ENCODE assay signal across 1 cellular context in the genomic region with DNA sequence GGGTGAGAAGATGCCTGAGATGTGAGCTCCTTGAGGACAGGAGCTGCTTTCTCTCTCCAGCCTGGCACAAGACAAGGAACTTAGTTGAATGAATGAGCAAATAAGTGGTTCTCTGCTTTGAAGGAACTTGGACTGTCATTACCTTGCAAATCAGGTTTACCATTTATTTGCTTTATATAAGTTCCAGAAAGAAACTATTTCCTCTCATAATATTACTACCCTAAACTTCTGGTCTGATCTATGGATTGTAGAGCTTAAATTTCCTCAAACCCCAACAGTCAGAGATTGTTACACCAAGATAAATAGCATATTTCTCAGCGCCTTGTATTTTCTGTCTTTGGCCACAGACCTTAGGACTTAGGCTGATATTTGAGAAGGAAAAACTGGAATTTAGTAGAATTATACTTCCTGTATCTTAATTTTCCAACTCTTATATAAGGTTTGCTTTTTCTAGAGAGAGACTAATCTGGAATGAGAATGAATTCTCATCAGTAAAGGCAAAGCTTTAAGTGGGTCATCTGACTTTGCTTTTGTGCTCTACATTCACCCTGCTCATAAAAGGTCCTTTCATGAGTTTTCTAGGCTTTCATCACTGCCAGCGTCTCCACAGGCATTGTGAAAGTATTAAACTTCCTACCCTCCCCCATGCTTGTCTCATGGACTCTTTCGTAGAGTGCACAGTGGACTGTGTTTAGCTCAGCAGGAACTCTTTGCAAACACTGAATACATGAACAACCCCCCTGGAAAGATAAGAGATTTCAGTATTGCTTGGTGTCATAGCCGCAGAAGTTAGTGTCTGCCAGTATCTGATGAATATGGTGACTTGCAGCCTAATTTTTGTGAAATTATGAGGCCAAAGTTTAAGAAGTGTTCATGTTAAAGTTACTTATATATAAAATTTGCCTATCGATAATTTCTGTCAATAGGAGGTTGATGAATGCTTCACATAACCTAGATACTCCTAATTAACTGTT.
TF ChIP-seq lines count a peak whose summit lies in the region.

No MANE protein-coding gene starts in this region.

TF ChIP-seq in HEK293, 187 proteins besides CTCF, POLR2A, EP300 and RAD21 (continued from another document and continues in another):
- TF ChIP-seq, protein P1, sequence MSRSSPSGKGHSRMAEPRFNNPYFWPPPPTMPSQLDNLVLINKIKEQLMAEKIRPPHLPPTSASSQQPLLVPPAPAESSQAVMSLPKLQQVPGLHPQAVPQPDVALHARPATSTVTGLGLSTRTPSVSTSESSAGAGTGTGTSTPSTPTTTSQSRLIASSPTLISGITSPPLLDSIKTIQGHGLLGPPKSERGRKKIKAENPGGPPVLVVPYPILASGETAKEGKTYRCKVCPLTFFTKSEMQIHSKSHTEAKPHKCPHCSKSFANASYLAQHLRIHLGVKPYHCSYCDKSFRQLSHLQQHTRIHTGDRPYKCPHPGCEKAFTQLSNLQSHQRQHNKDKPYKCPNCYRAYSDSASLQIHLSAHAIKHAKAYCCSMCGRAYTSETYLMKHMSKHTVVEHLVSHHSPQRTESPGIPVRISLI (tag by site-specific recombination; IDR thresholded peaks at IDR 0.05): no peak
- no peak for TF ChIP-seq BCL11B (tag by site-specific recombination; IDR thresholded peaks at IDR 0.05; ENCODE audit: low read depth)
- TF ChIP-seq SALL2 (tag by site-specific recombination; IDR thresholded peaks at IDR 0.05; ENCODE audit: borderline replicate concordance): no peak
- TF ChIP-seq ZNF585B (tag by site-specific recombination; IDR thresholded peaks at IDR 0.05): no peak
- no peak for TF ChIP-seq ZNF549 (tag by site-specific recombination; IDR thresholded peaks at IDR 0.05)
- no peak for TF ChIP-seq ZNF239 (tag by site-specific recombination; IDR thresholded peaks at IDR 0.05)
- no peak for TF ChIP-seq ZNF548 (tag by site-specific recombination; IDR thresholded peaks at IDR 0.05)
- no peak for TF ChIP-seq ZNF76 (tag by site-specific recombination; IDR thresholded peaks at IDR 0.05; ENCODE audit: borderline replicate concordance, low read depth)
- no peak for TF ChIP-seq ZNF792 (tag by site-specific recombination; IDR thresholded peaks at IDR 0.05)
- TF ChIP-seq ZNF24 (tag by site-specific recombination; IDR thresholded peaks at IDR 0.05): 0 out of 2 replicates have a peak, but pooled peaks have one; percentile 25
- no peak for TF ChIP-seq ZFHX2 (tag by site-specific recombination; conservative IDR thresholded peaks at IDR 0.05)
- TF ChIP-seq ZNF830 (tag by site-specific recombination; IDR thresholded peaks at IDR 0.05; ENCODE audit: low read depth): no peak
- no peak for TF ChIP-seq ZNF423 (tag by site-specific recombination; IDR thresholded peaks at IDR 0.05)
- TF ChIP-seq, protein P2, sequence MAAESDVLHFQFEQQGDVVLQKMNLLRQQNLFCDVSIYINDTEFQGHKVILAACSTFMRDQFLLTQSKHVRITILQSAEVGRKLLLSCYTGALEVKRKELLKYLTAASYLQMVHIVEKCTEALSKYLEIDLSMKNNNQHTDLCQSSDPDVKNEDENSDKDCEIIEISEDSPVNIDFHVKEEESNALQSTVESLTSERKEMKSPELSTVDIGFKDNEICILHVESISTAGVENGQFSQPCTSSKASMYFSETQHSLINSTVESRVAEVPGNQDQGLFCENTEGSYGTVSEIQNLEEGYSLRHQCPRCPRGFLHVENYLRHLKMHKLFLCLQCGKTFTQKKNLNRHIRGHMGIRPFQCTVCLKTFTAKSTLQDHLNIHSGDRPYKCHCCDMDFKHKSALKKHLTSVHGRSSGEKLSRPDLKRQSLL (tag by site-specific recombination; IDR thresholded peaks at IDR 0.05): 0 out of 2 replicates have a peak, but pooled peaks have one; percentile 5
- no peak for TF ChIP-seq KLF9 (tag by site-specific recombination; IDR thresholded peaks at IDR 0.05; ENCODE audit: low read depth)
- TF ChIP-seq SP7 (tag by site-specific recombination; IDR thresholded peaks at IDR 0.05): peak; percentile 84
- no peak for TF ChIP-seq ZNF621 (tag by site-specific recombination; IDR thresholded peaks at IDR 0.05)
- TF ChIP-seq BCL11A (tag by site-specific recombination; IDR thresholded peaks at IDR 0.05; ENCODE audit: low read depth): no peak
- no peak for TF ChIP-seq ZNF366 (tag by site-specific recombination; conservative IDR thresholded peaks at IDR 0.05)
- no peak for TF ChIP-seq ZNF623 (tag by site-specific recombination; IDR thresholded peaks at IDR 0.05)
- no peak for TF ChIP-seq ZNF776 (tag by site-specific recombination; IDR thresholded peaks at IDR 0.05; ENCODE audit: borderline replicate concordance)
- TF ChIP-seq SCRT2 (tag by site-specific recombination; IDR thresholded peaks at IDR 0.05): no peak
- no peak for TF ChIP-seq ZNF223 (tag by site-specific recombination; IDR thresholded peaks at IDR 0.05)
- TF ChIP-seq KLF1 (tag by site-specific recombination; IDR thresholded peaks at IDR 0.05): no peak
- 0 out of 2 replicates have a peak, but pooled peaks have one; percentile 25 for TF ChIP-seq ZNF302 (tag by site-specific recombination; IDR thresholded peaks at IDR 0.05; ENCODE audit: low read depth)
- no peak for TF ChIP-seq ZXDB (tag by site-specific recombination; IDR thresholded peaks at IDR 0.05)
- TF ChIP-seq ZBTB20 (tag by site-specific recombination; IDR thresholded peaks at IDR 0.05): no peak
- TF ChIP-seq ZNF175 (tag by site-specific recombination; IDR thresholded peaks at IDR 0.05): no peak
- TF ChIP-seq GLI4 (tag by site-specific recombination; IDR thresholded peaks at IDR 0.05): no peak
- peak; percentile 59 for TF ChIP-seq GLIS1 (tag by site-specific recombination; IDR thresholded peaks at IDR 0.05)
- 0 out of 2 replicates have a peak, but pooled peaks have one; percentile 20 for TF ChIP-seq MZF1 (tag by site-specific recombination; IDR thresholded peaks at IDR 0.05; ENCODE audit: borderline replicate concordance)
- TF ChIP-seq, protein P3, sequence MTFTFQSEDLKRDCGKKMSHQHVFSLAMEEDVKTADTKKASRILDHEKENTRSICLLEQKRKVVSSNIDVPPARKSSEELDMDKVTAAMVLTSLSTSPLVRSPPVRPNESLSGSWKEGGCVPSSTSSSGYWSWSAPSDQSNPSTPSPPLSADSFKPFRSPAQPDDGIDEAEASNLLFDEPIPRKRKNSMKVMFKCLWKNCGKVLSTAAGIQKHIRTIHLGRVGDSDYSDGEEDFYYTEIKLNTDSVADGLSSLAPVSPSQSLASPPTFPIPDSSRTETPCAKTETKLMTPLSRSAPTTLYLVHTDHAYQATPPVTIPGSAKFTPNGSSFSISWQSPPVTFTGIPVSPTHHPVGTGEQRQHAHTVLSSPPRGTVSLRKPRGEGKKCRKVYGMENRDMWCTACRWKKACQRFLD (tag by site-specific recombination; IDR thresholded peaks at IDR 0.05): no peak
- no peak for TF ChIP-seq ZNF335 (tag by site-specific recombination; conservative IDR thresholded peaks at IDR 0.05)
- TF ChIP-seq ZNF843 (tag by site-specific recombination; IDR thresholded peaks at IDR 0.05): 0 out of 2 replicates have a peak, but pooled peaks have one; percentile 21
- TF ChIP-seq, protein P4, sequence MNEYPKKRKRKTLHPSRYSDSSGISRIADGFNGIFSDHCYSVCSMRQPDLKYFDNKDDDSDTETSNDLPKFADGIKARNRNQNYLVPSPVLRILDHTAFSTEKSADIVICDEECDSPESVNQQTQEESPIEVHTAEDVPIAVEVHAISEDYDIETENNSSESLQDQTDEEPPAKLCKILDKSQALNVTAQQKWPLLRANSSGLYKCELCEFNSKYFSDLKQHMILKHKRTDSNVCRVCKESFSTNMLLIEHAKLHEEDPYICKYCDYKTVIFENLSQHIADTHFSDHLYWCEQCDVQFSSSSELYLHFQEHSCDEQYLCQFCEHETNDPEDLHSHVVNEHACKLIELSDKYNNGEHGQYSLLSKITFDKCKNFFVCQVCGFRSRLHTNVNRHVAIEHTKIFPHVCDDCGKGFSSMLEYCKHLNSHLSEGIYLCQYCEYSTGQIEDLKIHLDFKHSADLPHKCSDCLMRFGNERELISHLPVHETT (tag by site-specific recombination; IDR thresholded peaks at IDR 0.05): no peak
- no peak for TF ChIP-seq ZNF311 (tag by site-specific recombination; IDR thresholded peaks at IDR 0.05; ENCODE audit: borderline replicate concordance)
- TF ChIP-seq SP2 (tag by site-specific recombination; IDR thresholded peaks at IDR 0.05): no peak
- no peak for TF ChIP-seq ZNF658 (tag by site-specific recombination; IDR thresholded peaks at IDR 0.05)
- TF ChIP-seq ZNF214 (tag by site-specific recombination; IDR thresholded peaks at IDR 0.05; ENCODE audit: borderline replicate concordance): no peak
- TF ChIP-seq ZNF16 (tag by site-specific recombination; IDR thresholded peaks at IDR 0.05; ENCODE audit: low read depth): no peak
- TF ChIP-seq, protein P5, sequence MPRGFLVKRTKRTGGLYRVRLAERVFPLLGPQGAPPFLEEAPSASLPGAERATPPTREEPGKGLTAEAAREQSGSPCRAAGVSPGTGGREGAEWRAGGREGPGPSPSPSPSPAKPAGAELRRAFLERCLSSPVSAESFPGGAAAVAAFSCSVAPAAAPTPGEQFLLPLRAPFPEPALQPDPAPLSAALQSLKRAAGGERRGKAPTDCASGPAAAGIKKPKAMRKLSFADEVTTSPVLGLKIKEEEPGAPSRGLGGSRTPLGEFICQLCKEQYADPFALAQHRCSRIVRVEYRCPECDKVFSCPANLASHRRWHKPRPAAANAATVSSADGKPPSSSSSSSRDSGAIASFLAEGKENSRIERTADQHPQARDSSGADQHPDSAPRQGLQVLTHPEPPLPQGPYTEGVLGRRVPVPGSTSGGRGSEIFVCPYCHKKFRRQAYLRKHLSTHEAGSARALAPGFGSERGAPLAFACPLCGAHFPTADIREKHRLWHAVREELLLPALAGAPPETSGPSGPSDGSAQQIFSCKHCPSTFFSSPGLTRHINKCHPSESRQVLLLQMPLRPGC (tag by site-specific recombination; IDR thresholded peaks at IDR 0.05): no peak
- TF ChIP-seq ZIC2 (tag by site-specific recombination; IDR thresholded peaks at IDR 0.05): peak; percentile 97
- TF ChIP-seq ZNF558 (tag by site-specific recombination; IDR thresholded peaks at IDR 0.05): no peak
- no peak for TF ChIP-seq GFI1B (tag by site-specific recombination; IDR thresholded peaks at IDR 0.05)
- no peak for TF ChIP-seq ZNF184 (tag by site-specific recombination; IDR thresholded peaks at IDR 0.05)
- no peak for TF ChIP-seq ZNF514 (tag by site-specific recombination; IDR thresholded peaks at IDR 0.05)
- TF ChIP-seq SCRT1 (tag by site-specific recombination; IDR thresholded peaks at IDR 0.05; ENCODE audit: borderline replicate concordance): no peak
- no peak for TF ChIP-seq ZNF521 (tag by site-specific recombination; IDR thresholded peaks at IDR 0.05)
- no peak for TF ChIP-seq OVOL3 (tag by site-specific recombination; IDR thresholded peaks at IDR 0.05)
- peak; percentile 43; the same call in 1 of the 2 replicates for TF ChIP-seq ZSCAN16 (tag by site-specific recombination; IDR thresholded peaks at IDR 0.05)
- TF ChIP-seq, protein P6, sequence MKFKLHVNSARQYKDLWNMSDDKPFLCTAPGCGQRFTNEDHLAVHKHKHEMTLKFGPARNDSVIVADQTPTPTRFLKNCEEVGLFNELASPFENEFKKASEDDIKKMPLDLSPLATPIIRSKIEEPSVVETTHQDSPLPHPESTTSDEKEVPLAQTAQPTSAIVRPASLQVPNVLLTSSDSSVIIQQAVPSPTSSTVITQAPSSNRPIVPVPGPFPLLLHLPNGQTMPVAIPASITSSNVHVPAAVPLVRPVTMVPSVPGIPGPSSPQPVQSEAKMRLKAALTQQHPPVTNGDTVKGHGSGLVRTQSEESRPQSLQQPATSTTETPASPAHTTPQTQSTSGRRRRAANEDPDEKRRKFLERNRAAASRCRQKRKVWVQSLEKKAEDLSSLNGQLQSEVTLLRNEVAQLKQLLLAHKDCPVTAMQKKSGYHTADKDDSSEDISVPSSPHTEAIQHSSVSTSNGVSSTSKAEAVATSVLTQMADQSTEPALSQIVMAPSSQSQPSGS (tag by site-specific recombination; IDR thresholded peaks at IDR 0.05; ENCODE audit: low read depth): no peak
- TF ChIP-seq ZNF560 (tag by site-specific recombination; IDR thresholded peaks at IDR 0.05; ENCODE audit: borderline replicate concordance): no peak
- no peak for TF ChIP-seq ZNF785 (tag by site-specific recombination; IDR thresholded peaks at IDR 0.05)
- TF ChIP-seq, protein P7, sequence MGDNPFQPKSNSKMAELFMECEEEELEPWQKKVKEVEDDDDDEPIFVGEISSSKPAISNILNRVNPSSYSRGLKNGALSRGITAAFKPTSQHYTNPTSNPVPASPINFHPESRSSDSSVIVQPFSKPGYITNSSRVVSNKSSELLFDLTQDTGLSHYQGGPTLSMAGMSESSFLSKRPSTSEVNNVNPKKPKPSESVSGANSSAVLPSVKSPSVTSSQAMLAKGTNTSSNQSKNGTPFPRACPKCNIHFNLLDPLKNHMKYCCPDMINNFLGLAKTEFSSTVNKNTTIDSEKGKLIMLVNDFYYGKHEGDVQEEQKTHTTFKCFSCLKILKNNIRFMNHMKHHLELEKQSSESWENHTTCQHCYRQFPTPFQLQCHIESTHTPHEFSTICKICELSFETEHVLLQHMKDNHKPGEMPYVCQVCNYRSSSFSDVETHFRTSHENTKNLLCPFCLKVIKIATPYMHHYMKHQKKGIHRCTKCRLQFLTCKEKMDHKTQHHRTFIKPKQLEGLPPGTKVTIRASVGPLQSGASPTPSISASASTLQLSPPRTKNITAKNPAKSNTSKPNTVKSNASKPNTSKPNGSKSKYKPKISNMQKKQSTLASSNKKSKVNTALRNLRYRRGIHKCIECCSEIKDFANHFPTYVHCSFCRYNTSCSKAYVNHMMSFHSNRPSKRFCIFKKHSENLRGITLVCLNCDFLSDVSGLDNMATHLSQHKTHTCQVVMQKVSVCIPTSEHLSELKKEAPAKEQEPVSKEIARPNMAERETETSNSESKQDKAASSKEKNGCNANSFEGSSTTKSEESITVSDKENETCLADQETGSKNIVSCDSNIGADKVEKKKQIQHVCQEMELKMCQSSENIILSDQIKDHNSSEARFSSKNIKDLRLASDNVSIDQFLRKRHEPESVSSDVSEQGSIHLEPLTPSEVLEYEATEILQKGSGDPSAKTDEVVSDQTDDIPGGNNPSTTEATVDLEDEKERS (tag by site-specific recombination; IDR thresholded peaks at IDR 0.05): no peak
- no peak for TF ChIP-seq GLIS2 (tag by site-specific recombination; IDR thresholded peaks at IDR 0.05)
